ENCODE assay signal across 15 cellular contexts in genomic region chr2:168089200-168089599, GRCh38.
DNase-seq lines count a peak whose midpoint lies in the region; ATAC-seq and TF ChIP-seq lines count a peak whose summit lies in the region.
"Had no signal": no experiment of that assay in that cellular context is flagged by ENCODE, and none has a peak within 500 bp of the region (broad histone marks: within the 10 kb centered on the region; RNA-seq: fewer than 3 reads in every experiment).

No MANE protein-coding gene starts in this region.

- H3K27me3 Mint-ChIP-seq in T-helper 2 cell treated with Interferon-gamma antibody and Interleukin-4, amounts not matched to agents 5 μg/mL and 100 μg/mL, for 36 hours (ENCODE audit: low read depth) = no peaks in the 10 kb centered on the region

- H3K27ac Mint-ChIP-seq in T-helper 2 cell treated with Interferon-gamma antibody and Interleukin-4, amounts not matched to agents 5 μg/mL and 100 μg/mL, for 36 hours = peak overlapping the region; percentile 81

- peaks cover 17% of the 10 kb centered on the region for H3K4me1 Mint-ChIP-seq in T-helper 2 cell treated with Interferon-gamma antibody and Interleukin-4, amounts not matched to agents 5 μg/mL and 100 μg/mL, for 36 hours (ENCODE audit: low read depth)

- H3K36me3 Mint-ChIP-seq in T-helper 2 cell treated with Interferon-gamma antibody and Interleukin-4, amounts not matched to agents 5 μg/mL and 100 μg/mL, for 36 hours (ENCODE audit: low read depth) = peaks cover 22% of the 10 kb centered on the region

- H3K4me3 Mint-ChIP-seq in T-helper 2 cell treated with Interferon-gamma antibody and Interleukin-4, amounts not matched to agents 5 μg/mL and 100 μg/mL, for 36 hours = peak overlapping the region; percentile 31

- TF ChIP-seq POLR2A in GM18505 (IDR thresholded peaks at IDR 0.05; ENCODE audit: borderline replicate concordance, extremely low read depth, insufficient read depth, insufficient read length) = no peak

- H3K9me3 Mint-ChIP-seq in T-helper 2 cell treated with Interferon-gamma antibody and Interleukin-4, amounts not matched to agents 5 μg/mL and 100 μg/mL, for 36 hours = no peaks in the 10 kb centered on the region

- DNase-seq in AML-193 (lab: John Stamatoyannopoulos, UW) (peak; percentile 13 to 14), kidney tubule cell (ENCODE audit: low spot score) (no peak), NCI-H748 (lab: John Stamatoyannopoulos, UW; ENCODE audit: unreplicated experiment) (no peak)
- no peak for DNase-seq in T-helper 2 cell treated with Interferon-gamma antibody and Interleukin-4, amounts not matched to agents 5 μg/mL and 100 μg/mL, for 36 hours (ENCODE audit: low spot score)
- no peak for DNase-seq in stimulated activated CD4-positive, alpha-beta T cell treated with anti-CD3 and anti-CD28 coated beads, Interleukin-1b, Interleukin-23, amount 100 ng/mL, for 48 hours
- DNase-seq in stimulated activated naive CD4-positive, alpha-beta T cell (lab: John Stamatoyannopoulos, UW) = no peak
- DNase-seq: activated CD4-positive, CD25-positive, alpha-beta regulatory T cell treated with anti-CD3 and anti-CD28 coated beads, Interleukin-2, amount 50 U/mL, for 72 hours; activated naive CD4-positive, alpha-beta T cell treated with Interleukin-2 at 50 U/mL for 16 hours; cerebellar nuclear complex; NCI-H1417 treated with DMSO at 0.1 percent for 48 hours; NCI-H774; ovary had no signal

- ATAC-seq in GM18505 (IDR thresholded peaks at IDR 0.05; ENCODE audit: unreplicated experiment) = peak; percentile 41
- peak; percentile 45 for ATAC-seq in HG02852 (IDR thresholded peaks at IDR 0.05; ENCODE audit: unreplicated experiment)
- ATAC-seq: esophagus mucosa had no signal

Comparison
In these comparisons a context has a peak if more than half of its experiments do, and no peak if none do; other contexts are left out.
1. DNase-seq: peak in AML-193 (2 of 2); none in T-helper 2 cell treated with Interferon-gamma antibody and Interleukin-4, amounts not matched to agents 5 μg/mL and 100 μg/mL, for 36 hours (single experiment), kidney tubule cell (single experiment), stimulated activated CD4-positive, alpha-beta T cell treated with anti-CD3 and anti-CD28 coated beads, Interleukin-1b, Interleukin-23, amount 100 ng/mL, for 48 hours (single experiment), NCI-H748 (single experiment) and stimulated activated naive CD4-positive, alpha-beta T cell (0 of 6).